In genomic region chr12:64912501-64912900, GRCh38 we compare ENCODE assay signal across 19 cellular contexts.
DNase-seq lines count a peak whose midpoint lies in the region; ATAC-seq and TF ChIP-seq lines count a peak whose summit lies in the region.
"Had no signal": no experiment of that assay in that cellular context is flagged by ENCODE, and none has a peak within 500 bp of the region (broad histone marks: within the 10 kb centered on the region; RNA-seq: fewer than 3 reads in every experiment).

No MANE protein-coding gene starts in this region.

- DNase-seq in left ventricle myocardium superior (no peak), cardiac septum (ENCODE audit: low spot score) (no peak), astrocyte of the hippocampus (ENCODE audit: low read depth, low spot score) (peak; percentile 39), left lung (no peak), aorta (peak in 1 of 2 donors; percentile 73), body of pancreas (no peak)
- DNase-seq: activated CD4-positive, alpha-beta T cell treated with anti-CD3 and anti-CD28 coated beads, Interleukin-2, amount 50 U/mL, for 1 hour; activated CD8-positive, alpha-beta memory T cell treated with anti-CD3 and anti-CD28 coated beads, Interleukin-2, amount 50 U/mL, for 4 hours; BE2C; Caco-2; hypothalamus; NCI-H1417 treated with DMSO at 0.1 percent for 48 hours; NCI-H510A treated with DMSO at 0.1 percent for 48 hours; stimulated activated naive CD8-positive, alpha-beta T cell treated with anti-CD3 and anti-CD28 coated beads, Interleukin-15, amount 100 ng/mL, for 72 hours had no signal

- intact Hi-C loops in left ventricle myocardium superior (cut with micrococcal nuclease) = no loop called here
- intact Hi-C loops in cardiac septum (cut with DNase I) = no loop called here
- intact Hi-C loops in left lung (cut with DNase I) = no loop called here
- intact Hi-C loops in aorta (cut with DNase I) = no loop called here
- intact Hi-C loops in body of pancreas (cut with DNase I) = no loop called here

- H3K4me3 ChIP-seq in left lung (no peak overlapping the region), aorta (ENCODE audit: low read length in 2 of 2) (no peak overlapping the region), body of pancreas (no peak overlapping the region)

- H3K27me3 ChIP-seq in left lung = no peaks in the 10 kb centered on the region
- H3K27me3 ChIP-seq in aorta (ENCODE audit: control insufficient read depth in 1 of 2, insufficient read depth in 2 of 2, low read length in 1 of 2) = no peaks in the 10 kb centered on the region
- H3K27me3 ChIP-seq in body of pancreas = no peaks in the 10 kb centered on the region

- no peaks in the 10 kb centered on the region for H3K36me3 ChIP-seq in left lung
- no peaks in the 10 kb centered on the region for H3K36me3 ChIP-seq in aorta (ENCODE audit: control insufficient read depth in 1 of 2, insufficient read depth in 2 of 2, low read length in 1 of 2)
- H3K36me3 ChIP-seq in body of pancreas (replicated peaks in 1 of 2; ENCODE audit: insufficient read depth in 1 of 2, low read depth in 2 of 2) = no peaks in the 10 kb centered on the region
- H3K36me3 ChIP-seq: BE2C, neutrophil had no signal

- TF ChIP-seq POLR2A in body of pancreas (IDR thresholded peaks at IDR 0.05) = no peak

- no peak for TF ChIP-seq CTCF in left lung (IDR thresholded peaks at IDR 0.05)
- TF ChIP-seq CTCF in body of pancreas (IDR thresholded peaks at IDR 0.05) = no peak

- no peaks in the 10 kb centered on the region for H3K9me3 ChIP-seq in left lung
- H3K9me3 ChIP-seq in aorta (ENCODE audit: control insufficient read depth, low read length) = peaks cover 2% of the 10 kb centered on the region
- no peaks in the 10 kb centered on the region for H3K9me3 ChIP-seq in body of pancreas
- H3K9me3 ChIP-seq: BE2C, neutrophil had no signal

- H3K4me1 ChIP-seq in left lung = no peaks in the 10 kb centered on the region
- peaks cover 1 to 8% of the 10 kb centered on the region in 2 donors for H3K4me1 ChIP-seq in aorta (ENCODE audit: control insufficient read depth in 1 of 2, insufficient read depth in 2 of 2, low read length in 2 of 2)
- peaks cover 16% of the 10 kb centered on the region for H3K4me1 ChIP-seq in body of pancreas
- H3K4me1 ChIP-seq: BE2C had no signal

- H3K27ac ChIP-seq in left lung (no peak overlapping the region), aorta (ENCODE audit: low read depth in 1 of 2, low read length in 2 of 2) (no peak overlapping the region), body of pancreas (no peak overlapping the region)
- H3K27ac ChIP-seq: neutrophil had no signal

- 16 to 18% methylated on average over 2 of the region's 2 CpGs for WGBS in aorta, 2 donors
- 59 to 68% methylated on average over 2 of the region's 2 CpGs for WGBS in body of pancreas, 2 donors

- peak; percentile 50 for ATAC-seq in left ventricle myocardium superior
- peak; percentile 18 for ATAC-seq in left lung
- peak; percentile 49 for ATAC-seq in aorta (ENCODE audit: low FRiP score)
- no peak for ATAC-seq in HG03457 (IDR thresholded peaks at IDR 0.05; ENCODE audit: unreplicated experiment)
- ATAC-seq in body of pancreas = no peak
- ATAC-seq in HG02763 (IDR thresholded peaks at IDR 0.05; ENCODE audit: unreplicated experiment) = no peak
- ATAC-seq: HepG2; SK-N-SH treated with all-trans-retinoic acid at 6 μM for 48 hours; stimulated activated naive CD8-positive, alpha-beta T cell treated with anti-CD3 and anti-CD28 coated beads, Interleukin-15, amount 100 ng/mL, for 72 hours had no signal

Comparison
In these comparisons a context has a peak if more than half of its experiments do, and no peak if none do; other contexts are left out.
1. ATAC-seq: peak in left ventricle myocardium superior (single experiment), left lung (single experiment) and aorta (single experiment); none in HG03457 (single experiment), body of pancreas (single experiment) and HG02763 (single experiment).